10 cellular contexts compared by ENCODE assay signal in the genomic region with DNA sequence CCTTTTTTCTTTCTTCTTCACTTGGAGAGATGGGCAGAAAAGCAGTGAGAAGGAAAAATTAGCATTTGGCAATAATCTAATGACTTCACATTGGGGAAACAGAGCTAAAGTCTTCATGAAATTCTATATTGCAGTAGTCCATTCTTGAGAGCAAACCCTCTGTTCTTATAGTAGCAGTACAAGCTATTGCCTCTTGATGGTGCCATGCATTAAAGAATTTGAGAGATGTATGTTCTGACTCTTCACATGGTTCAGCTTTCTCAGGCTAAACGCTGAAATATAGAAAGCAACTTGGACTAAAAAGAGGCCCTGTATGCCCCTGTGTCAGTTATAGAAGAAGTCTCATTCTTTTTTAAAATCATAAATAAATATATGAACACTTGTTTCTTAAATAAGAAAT. TPM values are rescaled to one million over a fixed set of nuclear protein-coding genes. Genes with fewer than 3 reads are reported as not detected.
A peak's percentile ranks its signal among the peaks of the same experiment; 100 is the strongest.
DNase-seq lines count a peak whose midpoint lies in the region; ATAC-seq and TF ChIP-seq lines count a peak whose summit lies in the region.
"Had no signal": no experiment of that assay in that cellular context is flagged by ENCODE, and none has a peak within 500 bp of the region (broad histone marks: within the 10 kb centered on the region; RNA-seq: fewer than 3 reads in every experiment).

No MANE protein-coding gene starts in this region.

- H3K4me3 Mint-ChIP-seq in HFFc6, result no peak overlapping the region

- ATAC-seq in RWPE2 (ENCODE audit: low read depth), result peak; percentile 62; the same call in 2 of the 3 replicates
- ATAC-seq in gastroesophageal sphincter, result no peak
- ATAC-seq in left colon, result no peak
- no peak for ATAC-seq in GM21717 (IDR thresholded peaks at IDR 0.05; ENCODE audit: unreplicated experiment)

- peaks cover 5% of the 10 kb centered on the region for H3K9me3 ChIP-seq in RWPE2 (ENCODE audit: severe bottlenecking)
- H3K9me3 ChIP-seq in gastroesophageal sphincter, result no peaks in the 10 kb centered on the region
- H3K9me3 ChIP-seq: thoracic aorta had no signal

- H3K4me1 ChIP-seq in RWPE2 (ENCODE audit: insufficient read depth, poor library complexity, severe bottlenecking) (no peaks in the 10 kb centered on the region), gastroesophageal sphincter (peaks cover 0 to 10% (median 0%) of the 10 kb centered on the region in 3 donors)

- TF ChIP-seq POLR2A in gastroesophageal sphincter (IDR thresholded peaks at IDR 0.05), result no peak

- 55 to 71% methylated on average over 1 of the region's 1 CpG for WGBS in gastroesophageal sphincter (ENCODE audit: low coverage in 1 of 2), 2 donors

- peaks cover 30% of the 10 kb centered on the region for H3K36me3 Mint-ChIP-seq in HFFc6 (ENCODE audit: low read depth)

- H3K27ac ChIP-seq in RWPE2 (ENCODE audit: poor library complexity, severe bottlenecking) (no peak overlapping the region), gastroesophageal sphincter (no peak overlapping the region)
- H3K27ac ChIP-seq: thoracic aorta had no signal

- no peak overlapping the region for H3K4me3 ChIP-seq in BJ (ENCODE audit: low read depth, low read length)
- no peak overlapping the region for H3K4me3 ChIP-seq in RWPE2 (ENCODE audit: severe bottlenecking)
- H3K4me3 ChIP-seq in gastroesophageal sphincter, result no peak overlapping the region
- H3K4me3 ChIP-seq: thoracic aorta had no signal

- intact Hi-C loops in left colon (cut with DNase I, micrococcal nuclease), result no loop called here

- H3K36me3 ChIP-seq in BJ (ENCODE audit: control insufficient read depth, insufficient read depth, low read length) (peaks cover 3% of the 10 kb centered on the region), RWPE2 (ENCODE audit: low read depth) (peaks cover 74% of the 10 kb centered on the region), gastroesophageal sphincter (peaks cover 0 to 8% of the 10 kb centered on the region in 2 donors)
- H3K36me3 ChIP-seq: thoracic aorta had no signal

- no peak for DNase-seq in BJ (ENCODE audit: low read depth)
- DNase-seq in HFFc6, result peak; percentile 55
- DNase-seq in RWPE2 (ENCODE audit: low spot score), result no peak
- DNase-seq in glomerular visceral epithelial cell (ENCODE audit: extremely low spot score), result peak; percentile 33
- no peak for DNase-seq in left colon
- no peak for DNase-seq in cerebellum (ENCODE audit: low spot score)
- DNase-seq: activated CD4-positive, alpha-beta T cell treated with anti-CD3 and anti-CD28 coated beads for 4 hours had no signal

- TF ChIP-seq CTCF in BJ (IDR thresholded peaks at IDR 0.05; ENCODE audit: insufficient read depth, low read depth, low read length) (peak; percentile 33), HFFc6 (IDR thresholded peaks at IDR 0.05) (peak; percentile 76), RWPE2 (IDR thresholded peaks at IDR 0.05; ENCODE audit: poor library complexity, severe bottlenecking) (peak; percentile 51), gastroesophageal sphincter (IDR thresholded peaks at IDR 0.05) (peak in 1 of 4 experiments; percentile 19)

- TF ChIP-seq EP300 in gastroesophageal sphincter (IDR thresholded peaks at IDR 0.05), result no peak

- H3K4me1 Mint-ChIP-seq in HFFc6 (ENCODE audit: low read depth), result peaks cover 55% of the 10 kb centered on the region

- peaks cover 4% of the 10 kb centered on the region; the same call in 1 of the 2 replicates for H3K27me3 Mint-ChIP-seq in HFFc6 (ENCODE audit: insufficient read depth)

- H3K27ac Mint-ChIP-seq in HFFc6, result peak overlapping the region; percentile 21; the same call in 1 of the 2 replicates

- CTCF ChIA-PET in BJ (lab: Yijun Ruan, JAX), result interaction anchor here (0.6 to 1.6 kb wide), 9 partner anchors 9 to 276 kb away, joined by 3 to 7 read pairs (median 3); no protein-coding TSS in a partner anchor

- H3K27me3 ChIP-seq in BJ (ENCODE audit: control insufficient read depth, insufficient read depth, low read length) (no peaks in the 10 kb centered on the region), RWPE2 (ENCODE audit: insufficient read depth, poor library complexity, severe bottlenecking) (no peaks in the 10 kb centered on the region), gastroesophageal sphincter (no peaks in the 10 kb centered on the region)

- peaks cover 8% of the 10 kb centered on the region; the same call in 1 of the 2 replicates for H3K9me3 Mint-ChIP-seq in HFFc6

- POLR2A ChIA-PET in BJ (lab: Charles Lee), result no interaction called here

RNA-seq across cellular contexts. Expression of gene PHLDB2, which starts 36.0 kb away (rescaled TPM):
- 44.7 and 56.7 TPM in 2 replicates for polyA plus RNA-seq in BJ (2011; rRNA removed)
- polyA minus RNA-seq in BJ (2011; rRNA and poly(A)+ RNA removed), result 102 and 109 TPM in 2 replicates
- 10 to 100 TPM; 35.4 to 55.9 (median 37.6) TPM for total RNA-seq in HFFc6 (2021; fragmentation: NEBNext Ultra II Directional; extraction: Animal tissue kit (Norgen Biotek cat#: 25700))
- 100 to 1,000 TPM in 1 of 4 donors, 10 to 100 TPM in 3; 52.1 to 115 (median 77.4) TPM for total RNA-seq in gastroesophageal sphincter
- 10 to 100 TPM in 1 of 2 donors, 1 to 10 TPM in 1; 8.3 to 28.7 TPM for total RNA-seq in left colon
- total RNA-seq in cerebellum, result 9.1 TPM

Comparison
In these comparisons a context has a peak if more than half of its experiments do, and no peak if none do; other contexts are left out.
1. DNase-seq: peak in HFFc6 (single experiment) and glomerular visceral epithelial cell (single experiment); none in BJ (single experiment), RWPE2 (single experiment), left colon (0 of 2) and cerebellum (single experiment).